In the genomic region with DNA sequence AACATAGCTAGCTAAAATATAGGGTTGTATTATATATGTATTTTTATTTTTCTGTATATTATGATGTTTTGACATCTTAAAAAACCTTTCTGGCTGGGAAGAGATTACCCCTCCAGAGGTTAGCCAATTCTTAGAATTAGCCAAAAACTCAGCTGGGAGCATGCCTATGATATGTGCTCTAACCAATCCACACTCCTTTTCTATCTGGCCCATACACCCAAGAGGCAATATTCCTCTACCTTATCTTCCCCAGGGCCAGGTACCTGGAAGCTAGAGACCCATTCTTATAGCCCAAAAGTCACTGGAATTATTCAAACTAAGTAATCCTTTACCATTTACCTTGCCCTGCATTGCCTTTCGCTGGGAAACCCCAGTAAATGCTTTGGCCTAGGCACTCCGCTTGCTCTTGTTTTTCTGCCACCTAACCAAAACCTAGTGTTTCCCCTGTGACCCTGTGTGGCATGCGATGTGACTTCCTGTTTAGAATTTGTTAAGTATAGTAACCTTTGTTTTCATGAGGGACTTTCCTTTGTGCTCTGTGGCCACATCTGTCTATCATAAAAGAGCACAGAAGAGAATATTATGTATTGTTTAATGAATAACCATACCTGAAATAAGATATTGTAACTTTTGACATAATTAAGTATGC, we compare ENCODE assay signal across 8 cellular contexts. TPM values are rescaled to one million over a fixed set of nuclear protein-coding genes. Genes with fewer than 3 reads are reported as not detected.
DNase-seq lines count a peak whose midpoint lies in the region; ATAC-seq, FAIRE-seq and TF ChIP-seq lines count a peak whose summit lies in the region.

No MANE protein-coding gene starts in this region.

- H3K9me3 Mint-ChIP-seq in progenitor cell of endocrine pancreas (ENCODE audit: low read depth) = no peaks in the 10 kb centered on the region

- no peak for TF ChIP-seq CTCF in progenitor cell of endocrine pancreas (IDR thresholded peaks at IDR 0.05; ENCODE audit: unreplicated experiment)

- no peak overlapping the region for H3K4me3 Mint-ChIP-seq in progenitor cell of endocrine pancreas (ENCODE audit: low read depth)

- ATAC-seq in HG02678 (IDR thresholded peaks at IDR 0.05; ENCODE audit: unreplicated experiment) = peak; percentile 99

- intact Hi-C loops in posterior vena cava (cut with DNase I) = no loop called here

- peaks cover 6% of the 10 kb centered on the region for H3K36me3 Mint-ChIP-seq in progenitor cell of endocrine pancreas (ENCODE audit: insufficient read depth)

- H3K27ac Mint-ChIP-seq in progenitor cell of endocrine pancreas = no peak overlapping the region

- no peaks in the 10 kb centered on the region for H3K4me1 Mint-ChIP-seq in progenitor cell of endocrine pancreas (ENCODE audit: low read depth)

- DNase-seq in GM18507 (ENCODE audit: extremely low spot score, insufficient read length, low read depth) (peak; percentile 8), T-helper 1 cell (peak; percentile 10 to 73 (median 37)), NCI-H1048 (lab: John Stamatoyannopoulos, UW) (no peak), GOT3 (lab: John Stamatoyannopoulos, UW) (no peak), posterior vena cava (ENCODE audit: low spot score) (no peak), progenitor cell of endocrine pancreas (ENCODE audit: low spot score, unreplicated experiment) (no peak)
- DNase-seq in effector CD4-positive, alpha-beta T cell = peak; percentile 48

- FAIRE-seq in GM18507 (lab: Jason Lieb, UNC) = peak; percentile 96

- no peaks in the 10 kb centered on the region for H3K27me3 Mint-ChIP-seq in progenitor cell of endocrine pancreas

RNA-seq across cellular contexts. Expression of a gene that starts 37.4 kb away (rescaled TPM):
- total RNA-seq in posterior vena cava = 10 to 100 TPM; 42.9 to 49.8 TPM
- 65.7 and 65.9 TPM in 2 replicates for total RNA-seq in progenitor cell of endocrine pancreas

Comparison
In these comparisons a context has a peak if more than half of its experiments do, and no peak if none do; other contexts are left out.
1. DNase-seq: peak in GM18507 (single experiment), T-helper 1 cell (5 of 5) and effector CD4-positive, alpha-beta T cell (single experiment); none in NCI-H1048 (single experiment), GOT3 (single experiment), posterior vena cava (single experiment) and progenitor cell of endocrine pancreas (single experiment).